ENCODE assay signal across 22 cellular contexts in the genomic region with DNA sequence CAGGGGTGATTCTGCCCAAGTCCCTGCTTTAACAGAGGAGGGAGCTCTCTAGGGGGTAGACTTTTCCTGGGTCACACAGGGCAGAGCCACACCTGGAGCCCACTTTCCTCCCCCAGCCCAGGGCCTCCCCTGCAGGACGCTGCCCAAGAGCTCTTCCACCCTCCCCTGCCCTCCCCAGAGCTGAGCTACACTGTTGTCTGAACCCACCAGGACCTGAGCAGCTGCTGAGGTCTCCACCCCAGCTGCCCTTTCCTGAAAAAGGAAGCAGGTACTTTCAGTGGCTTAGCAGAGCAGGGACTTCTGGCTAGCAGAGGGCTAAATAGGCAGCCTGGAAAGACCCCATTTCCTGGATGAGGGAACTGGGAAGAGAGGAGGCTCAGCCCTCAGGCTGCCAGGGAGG.
A peak's percentile ranks its signal among the peaks of the same experiment; 100 is the strongest.
DNase-seq lines count a peak whose midpoint lies in the region; ATAC-seq, FAIRE-seq and TF ChIP-seq lines count a peak whose summit lies in the region.
"Had no signal": no experiment of that assay in that cellular context is flagged by ENCODE, and none has a peak within 500 bp of the region (broad histone marks: within the 10 kb centered on the region; RNA-seq: fewer than 3 reads in every experiment).

No MANE protein-coding gene starts in this region.

- H3K79me2 ChIP-seq in K562 (ENCODE audit: control insufficient read depth, insufficient read depth, low read length): no peaks in the 10 kb centered on the region

- no peak for TF ChIP-seq CTCF in K562 (IDR thresholded peaks at IDR 0.05 in 2 of 3, conservative IDR thresholded peaks at IDR 0.05 in 1 of 3; ENCODE audit: insufficient read depth in 2 of 3, low read depth in 1 of 3, low read length in 3 of 3)
- no peak for TF ChIP-seq CTCF in progenitor cell of endocrine pancreas (IDR thresholded peaks at IDR 0.05; ENCODE audit: unreplicated experiment)
- TF ChIP-seq CTCF in type B pancreatic cell (conservative IDR thresholded peaks at IDR 0.05): no peak
- TF ChIP-seq CTCF in psoas muscle (IDR thresholded peaks at IDR 0.05): no peak

- TF ChIP-seq RAD21 in K562 (CRISPR knock-in tag; conservative IDR thresholded peaks at IDR 0.05 in 1 of 2, IDR thresholded peaks at IDR 0.05 in 1 of 2): no peak

- ATAC-seq in GM18861 (IDR thresholded peaks at IDR 0.05; ENCODE audit: unreplicated experiment) (peak; percentile 42), GM21367 (IDR thresholded peaks at IDR 0.05; ENCODE audit: unreplicated experiment) (peak; percentile 58), HG02943 (IDR thresholded peaks at IDR 0.05; ENCODE audit: low read depth, unreplicated experiment) (peak; percentile 73), K562 (no peak), psoas muscle (no peak)
- ATAC-seq: body of pancreas, heart left ventricle had no signal

- H3K36me3 ChIP-seq in K562 (ENCODE audit: control insufficient read depth, insufficient read depth, low read length) (no peaks in the 10 kb centered on the region), psoas muscle (ENCODE audit: insufficient read depth in 1 of 2, low read depth in 1 of 2) (no peaks in the 10 kb centered on the region)
- H3K36me3 ChIP-seq: esophagus muscularis mucosa, heart left ventricle, neutrophil had no signal

- in situ Hi-C loops in K562 (cut with MboI): loop anchor here (5.0 kb wide), 1 partner anchor 105 kb away; no protein-coding TSS in a partner anchor

- no TSS peak for BruUV-seq in K562 (replicated peaks; lab: Mats Ljungman, UMichigan)

- 11% methylated on average over 1 of the region's 1 CpG for WGBS in K562 (ENCODE audit: insufficient coverage, low coverage, missing lambda C conversion rate)
- WGBS in psoas muscle, 3 donors: 8 to 30% (median 13%) methylated on average over 1 of the region's 1 CpG

- FAIRE-seq in K562 (lab: Jason Lieb, UNC): no peak

- H3K27me3 ChIP-seq in K562 (ENCODE audit: control insufficient read depth in 2 of 2, insufficient read depth in 2 of 2, low read length in 2 of 2) (no peaks in the 10 kb centered on the region), psoas muscle (ENCODE audit: insufficient read depth in 3 of 3, low read length in 2 of 3) (peaks cover 0 to 5% (median 0%) of the 10 kb centered on the region in 3 donors)
- H3K27me3 ChIP-seq: body of pancreas had no signal

- intact Hi-C loops in K562 (cut with micrococcal nuclease): no loop called here
- intact Hi-C loops in psoas muscle (cut with DNase I): no loop called here

- H3K4me1 ChIP-seq in K562 (replicated peaks in 1 of 2; ENCODE audit: control insufficient read depth in 2 of 2, insufficient read depth in 2 of 2, low read length in 2 of 2) (peaks cover 10 to 32% of the 10 kb centered on the region in 2 experiments), psoas muscle (no peaks in the 10 kb centered on the region)
- H3K4me1 ChIP-seq: heart left ventricle had no signal

- DNase-seq in K562 (ENCODE audit: extremely low read depth in 1 of 4, low spot score in 3 of 4): no peak
- DNase-seq in progenitor cell of endocrine pancreas (ENCODE audit: low spot score, unreplicated experiment): no peak
- DNase-seq in type B pancreatic cell (ENCODE audit: extremely low spot score, unreplicated experiment): no peak
- no peak for DNase-seq in middle frontal gyrus (ENCODE audit: extremely low spot score, low spot score)
- no peak for DNase-seq in psoas muscle
- DNase-seq: activated CD4-positive, alpha-beta T cell treated with anti-CD3 and anti-CD28 coated beads for 1 hour; activated naive CD4-positive, alpha-beta T cell treated with anti-CD3 and anti-CD28 coated beads for 36 hours; body of pancreas; dorsolateral prefrontal cortex; GF-D8; heart left ventricle; kidney glomerular epithelial cell; NCI-H2171; SIG-M5; stimulated activated naive CD4-positive, alpha-beta T cell had no signal

- TF ChIP-seq EP300 in K562 (IDR thresholded peaks at IDR 0.05; ENCODE audit: low read length): no peak

- H3K4me3 ChIP-seq in K562: no peak overlapping the region
- no peak overlapping the region for H3K4me3 ChIP-seq in psoas muscle
- H3K4me3 ChIP-seq: body of pancreas, dorsolateral prefrontal cortex, esophagus muscularis mucosa, heart left ventricle had no signal

- H3K9me3 ChIP-seq in K562 (replicated peaks; ENCODE audit: control insufficient read depth, insufficient read depth, low read depth, low read length) (no peaks in the 10 kb centered on the region; the same call in 1 of the 2 replicates), psoas muscle (no peaks in the 10 kb centered on the region)
- H3K9me3 ChIP-seq: body of pancreas, esophagus muscularis mucosa, heart left ventricle, neutrophil had no signal

- no peak for TF ChIP-seq POLR2A in K562 (conservative IDR thresholded peaks at IDR 0.05)

- no peak overlapping the region for H3K27ac ChIP-seq in K562 (ENCODE audit: extremely low read depth, low read depth, low read length)
- no peak overlapping the region for H3K27ac ChIP-seq in psoas muscle
- H3K27ac ChIP-seq: body of pancreas, dorsolateral prefrontal cortex, esophagus muscularis mucosa, heart left ventricle, neutrophil had no signal

- H3K36me3 Mint-ChIP-seq in progenitor cell of endocrine pancreas (ENCODE audit: insufficient read depth) (no peaks in the 10 kb centered on the region), type B pancreatic cell (no peaks in the 10 kb centered on the region)
- H3K36me3 Mint-ChIP-seq: mesothelial cell of epicardium had no signal

- H3K4me3 Mint-ChIP-seq in progenitor cell of endocrine pancreas (ENCODE audit: low read depth): no peak overlapping the region
- no peak overlapping the region for H3K4me3 Mint-ChIP-seq in type B pancreatic cell
- H3K4me3 Mint-ChIP-seq: activated naive CD4-positive, alpha-beta T cell treated with anti-CD3 and anti-CD28 coated beads for 36 hours; mesothelial cell of epicardium; T-helper 2 cell treated with Interferon-gamma antibody and Interleukin-4, amounts not matched to agents 5 μg/mL and 100 μg/mL, for 36 hours had no signal

- no peaks in the 10 kb centered on the region for H3K9me1 ChIP-seq in K562 (ENCODE audit: control insufficient read depth, insufficient read depth, low read length)

- CTCF ChIA-PET in K562 (lab: Yijun Ruan, JAX; ENCODE audit: low intra/inter-chr PET ratio): no interaction called here

- H2AFZ ChIP-seq in K562 (ENCODE audit: low read depth, low read length): 0 out of 2 replicates have a peak overlapping the region, but pooled peaks have one; percentile 36

- H3K4me1 Mint-ChIP-seq in progenitor cell of endocrine pancreas (ENCODE audit: low read depth): peaks cover 26% of the 10 kb centered on the region
- H3K4me1 Mint-ChIP-seq in type B pancreatic cell (ENCODE audit: unreplicated experiment): peaks cover 4% of the 10 kb centered on the region

- POLR2A ChIA-PET in K562 (lab: Yijun Ruan, JAX): interaction anchor here (0.6 to 1.2 kb wide), 5 partner anchors 15 to 124 kb away, joined by 3 to 4 read pairs (median 3); no protein-coding TSS in a partner anchor

- no peaks in the 10 kb centered on the region for H3K9me3 Mint-ChIP-seq in progenitor cell of endocrine pancreas (ENCODE audit: low read depth)
- no peaks in the 10 kb centered on the region for H3K9me3 Mint-ChIP-seq in type B pancreatic cell
- H3K9me3 Mint-ChIP-seq: activated naive CD4-positive, alpha-beta T cell treated with anti-CD3 and anti-CD28 coated beads for 36 hours; mesothelial cell of epicardium; T-helper 2 cell treated with Interferon-gamma antibody and Interleukin-4, amounts not matched to agents 5 μg/mL and 100 μg/mL, for 36 hours had no signal

- H3K9ac ChIP-seq in K562 (ENCODE audit: insufficient read depth in 1 of 2, low read depth in 2 of 2, low read length in 2 of 2): no peak overlapping the region

- H3K27me3 Mint-ChIP-seq in progenitor cell of endocrine pancreas: no peaks in the 10 kb centered on the region
- H3K27me3 Mint-ChIP-seq in type B pancreatic cell: no peaks in the 10 kb centered on the region

- no peaks in the 10 kb centered on the region for H4K20me1 ChIP-seq in K562 (replicated peaks; ENCODE audit: control insufficient read depth, insufficient read depth, low read length)

- no peak overlapping the region for H3K27ac Mint-ChIP-seq in progenitor cell of endocrine pancreas
- no peak overlapping the region for H3K27ac Mint-ChIP-seq in type B pancreatic cell
- H3K27ac Mint-ChIP-seq: activated naive CD4-positive, alpha-beta T cell treated with anti-CD3 and anti-CD28 coated beads for 36 hours; mesothelial cell of epicardium; T-helper 2 cell treated with Interferon-gamma antibody and Interleukin-4, amounts not matched to agents 5 μg/mL and 100 μg/mL, for 36 hours had no signal

- no peak overlapping the region for H3K4me2 ChIP-seq in K562 (ENCODE audit: insufficient read depth, low read length)

Comparison
In these comparisons a context has a peak if more than half of its experiments do, and no peak if none do; other contexts are left out.
1. ATAC-seq: peak in GM18861 (single experiment), GM21367 (single experiment) and HG02943 (single experiment); none in K562 (single experiment) and psoas muscle (0 of 4).